Comparison of ENCODE assay signal across 9 cellular contexts in genomic region chr2:113966832-113967231, GRCh38.
DNase-seq lines count a peak whose midpoint lies in the region; ATAC-seq lines count a peak whose summit lies in the region.
"Had no signal": no experiment of that assay in that cellular context is flagged by ENCODE, and none has a peak within 500 bp of the region (broad histone marks: within the 10 kb centered on the region; RNA-seq: fewer than 3 reads in every experiment).

No MANE protein-coding gene starts in this region.

- H3K9ac ChIP-seq in BLaER1 treated with 17β-estradiol and CSF1 and Interleukin-3, amounts not matched to agents 10 nM and 100 nM = 0 out of 22 replicates have a peak overlapping the region, but pooled peaks of 1 of the 11 experiments have one; percentile 20
- no peak overlapping the region for H3K9ac ChIP-seq in Karpas-422 (ENCODE audit: low read length)

- H3K27me3 Mint-ChIP-seq in T-cell = no peaks in the 10 kb centered on the region
- H3K27me3 Mint-ChIP-seq in T-helper 2 cell treated with Interferon-gamma antibody and Interleukin-4, amounts not matched to agents 5 μg/mL and 100 μg/mL, for 36 hours (ENCODE audit: low read depth) = no peaks in the 10 kb centered on the region

- no peaks in the 10 kb centered on the region; the same call in 1 of the 2 replicates for H3K79me2 ChIP-seq in Karpas-422 (ENCODE audit: low read length)

- CTCF ChIA-PET in T-cell (lab: Charles Lee) = interaction anchor here (0.9 to 1.1 kb wide), 2 partner anchors 9 to 23 kb away, joined by 4 read pairs; no protein-coding TSS in a partner anchor

- no peaks in the 10 kb centered on the region for H3K9me2 ChIP-seq in Karpas-422 (replicated peaks; ENCODE audit: insufficient read depth, low read length)

- no peak overlapping the region for H3K4me3 Mint-ChIP-seq in T-cell
- no peak overlapping the region for H3K4me3 Mint-ChIP-seq in T-helper 2 cell treated with Interferon-gamma antibody and Interleukin-4, amounts not matched to agents 5 μg/mL and 100 μg/mL, for 36 hours

- peaks cover 0 to 30% (median 9%) of the 10 kb centered on the region in 10 experiments; a peak in 11 of 20 replicates for H3K4me1 ChIP-seq in BLaER1 treated with 17β-estradiol and CSF1 and Interleukin-3, amounts not matched to agents 10 nM and 100 nM
- H3K4me1 ChIP-seq in Karpas-422 (ENCODE audit: low read length) = peaks cover 17% of the 10 kb centered on the region; the same call in 1 of the 2 replicates

- H3K36me3 ChIP-seq in BLaER1 treated with 17β-estradiol and CSF1 and Interleukin-3, amounts not matched to agents 10 nM and 100 nM = peaks cover 0 to 73% (median 3%) of the 10 kb centered on the region in 11 experiments; a peak in 7 of 22 replicates
- peaks cover 3% of the 10 kb centered on the region; the same call in 1 of the 2 replicates for H3K36me3 ChIP-seq in Karpas-422 (ENCODE audit: insufficient read depth, low read length)

- no peak for DNase-seq in T-cell
- DNase-seq in kidney glomerular epithelial cell (lab: John Stamatoyannopoulos, UW) = peak; percentile 36
- DNase-seq in GM19238 (ENCODE audit: insufficient read length, low spot score) = no peak
- no peak for DNase-seq in T-helper 2 cell treated with Interferon-gamma antibody and Interleukin-4, amounts not matched to agents 5 μg/mL and 100 μg/mL, for 36 hours (ENCODE audit: low spot score)
- no peak for DNase-seq in Karpas-422

- H4K20me1 ChIP-seq in BLaER1 treated with 17β-estradiol and CSF1 and Interleukin-3, amounts not matched to agents 10 nM and 100 nM = peaks cover 0 to 76% (median 0%) of the 10 kb centered on the region in 11 experiments; a peak in 6 of 22 replicates
- no peaks in the 10 kb centered on the region for H4K20me1 ChIP-seq in Karpas-422 (ENCODE audit: insufficient read depth, low read depth, low read length)

- peaks cover 13% of the 10 kb centered on the region for H3K36me3 Mint-ChIP-seq in T-cell
- peaks cover 27% of the 10 kb centered on the region for H3K36me3 Mint-ChIP-seq in T-helper 2 cell treated with Interferon-gamma antibody and Interleukin-4, amounts not matched to agents 5 μg/mL and 100 μg/mL, for 36 hours (ENCODE audit: low read depth)

- POLR2A ChIA-PET in T-cell (lab: Charles Lee) = no interaction called here

- no peaks in the 10 kb centered on the region for H3K27me3 ChIP-seq in BLaER1 treated with 17β-estradiol and CSF1 and Interleukin-3, amounts not matched to agents 10 nM and 100 nM
- no peaks in the 10 kb centered on the region for H3K27me3 ChIP-seq in Karpas-422 (ENCODE audit: low read length)

- no peaks in the 10 kb centered on the region for H3K9me3 ChIP-seq in BLaER1 treated with 17β-estradiol and CSF1 and Interleukin-3, amounts not matched to agents 10 nM and 100 nM (replicated peaks in 1 of 11)
- no peaks in the 10 kb centered on the region for H3K9me3 ChIP-seq in Karpas-422 (ENCODE audit: low read length)

- peak overlapping the region; percentile 47 to 64 for H3K27ac Mint-ChIP-seq in T-cell
- no peak overlapping the region for H3K27ac Mint-ChIP-seq in T-helper 2 cell treated with Interferon-gamma antibody and Interleukin-4, amounts not matched to agents 5 μg/mL and 100 μg/mL, for 36 hours

- H3K4me3 ChIP-seq in BLaER1 treated with 17β-estradiol and CSF1 and Interleukin-3, amounts not matched to agents 10 nM and 100 nM = no peak overlapping the region
- no peak overlapping the region for H3K4me3 ChIP-seq in Karpas-422 (ENCODE audit: low read length)

- peaks cover 16 to 17% (median 17%) of the 10 kb centered on the region in 3 donors for H3K4me1 Mint-ChIP-seq in T-cell
- peaks cover 3% of the 10 kb centered on the region for H3K4me1 Mint-ChIP-seq in T-helper 2 cell treated with Interferon-gamma antibody and Interleukin-4, amounts not matched to agents 5 μg/mL and 100 μg/mL, for 36 hours (ENCODE audit: low read depth)

- H3K9me3 Mint-ChIP-seq in T-cell = no peaks in the 10 kb centered on the region
- no peaks in the 10 kb centered on the region for H3K9me3 Mint-ChIP-seq in T-helper 2 cell treated with Interferon-gamma antibody and Interleukin-4, amounts not matched to agents 5 μg/mL and 100 μg/mL, for 36 hours

- H3K27ac ChIP-seq in BLaER1 treated with 17β-estradiol and CSF1 and Interleukin-3, amounts not matched to agents 10 nM and 100 nM = no peak overlapping the region
- no peak overlapping the region for H3K27ac ChIP-seq in Karpas-422 (ENCODE audit: low read length)

- peak overlapping the region in 6 of 11 experiments; percentile 9 to 40 (median 36); a peak in 8 of 22 replicates for H3K4me2 ChIP-seq in BLaER1 treated with 17β-estradiol and CSF1 and Interleukin-3, amounts not matched to agents 10 nM and 100 nM
- no peak overlapping the region for H3K4me2 ChIP-seq in Karpas-422 (ENCODE audit: low read depth, low read length, poor library complexity, severe bottlenecking)

- no peak overlapping the region for H2AFZ ChIP-seq in Karpas-422 (ENCODE audit: low read length)

- ATAC-seq in GM21447 (IDR thresholded peaks at IDR 0.05; ENCODE audit: unreplicated experiment) (peak; percentile 60), T-cell (replicated peaks in 1 of 4) (no peak), HG03025 (IDR thresholded peaks at IDR 0.05; ENCODE audit: low FRiP score, unreplicated experiment) (no peak)
- ATAC-seq: Panc1 had no signal
